Comparison of ENCODE assay signal across 17 cellular contexts in genomic region chr4:175325230-175325629, GRCh38.
"Had no signal": no experiment of that assay in that cellular context is flagged by ENCODE, and none has a peak within 500 bp of the region (broad histone marks: within the 10 kb centered on the region; RNA-seq: fewer than 3 reads in every experiment).

No MANE protein-coding gene starts in this region.

- FAIRE-seq: keratinocyte had no signal

- DNase-seq: activated CD4-positive, alpha-beta T cell treated with anti-CD3 and anti-CD28 coated beads, Interleukin-2, amount 50 U/mL, for 48 hours; activated CD8-positive, alpha-beta memory T cell treated with anti-CD3 and anti-CD28 coated beads, Interleukin-2, amount 10 ng/mL, durations not matched to agents 7 days and 5 days; activated naive CD4-positive, alpha-beta T cell treated with anti-CD3 and anti-CD28 coated beads for 36 hours; activated T-cell treated with anti-CD3 and anti-CD28 coated beads, Interleukin-2, amount 50 U/mL, for 1 hour; effector memory CD8-positive, alpha-beta T cell; left ventricle myocardium superior; natural killer cell; transverse colon had no signal

- H3K4me1 Mint-ChIP-seq: activated CD8-positive, alpha-beta memory T cell treated with anti-CD3 and anti-CD28 coated beads, Interleukin-2, amount 10 ng/mL, durations not matched to agents 7 days and 5 days; natural killer cell; stimulated activated effector memory CD8-positive, alpha-beta T cell treated with anti-CD3 and anti-CD28 coated beads, Interleukin-12 subunit alpha, Interleukin-12 subunit beta, amount 100 ng/mL, for 72 hours had no signal

- H3K9me3 ChIP-seq: neutrophil, transverse colon had no signal

- H3K36me3 ChIP-seq: neutrophil, transverse colon had no signal

- H3K27me3 Mint-ChIP-seq: activated CD8-positive, alpha-beta memory T cell treated with anti-CD3 and anti-CD28 coated beads, Interleukin-2, amount 10 ng/mL, durations not matched to agents 7 days and 5 days; brain; dendritic cell treated with granulocyte-macrophage colony-stimulating factor and Interleukin-4, amounts not matched to agents 40 ng/mL and 50 ng/mL, for 4 days; effector memory CD8-positive, alpha-beta T cell; memory B cell had no signal

- H3K9ac ChIP-seq: parathyroid adenoma had no signal

- H3K27me3 ChIP-seq: neutrophil, transverse colon had no signal

- H3K4me3 Mint-ChIP-seq: activated CD8-positive, alpha-beta memory T cell treated with anti-CD3 and anti-CD28 coated beads, Interleukin-2, amount 10 ng/mL, durations not matched to agents 7 days and 5 days; activated naive CD4-positive, alpha-beta T cell treated with anti-CD3 and anti-CD28 coated beads for 36 hours; brain; dendritic cell treated with granulocyte-macrophage colony-stimulating factor and Interleukin-4, amounts not matched to agents 40 ng/mL and 50 ng/mL, for 4 days; effector memory CD8-positive, alpha-beta T cell; memory B cell; natural killer cell; stimulated activated effector memory CD8-positive, alpha-beta T cell treated with anti-CD3 and anti-CD28 coated beads, Interleukin-12 subunit alpha, Interleukin-12 subunit beta, amount 100 ng/mL, for 72 hours had no signal

- H3K36me3 Mint-ChIP-seq: activated CD8-positive, alpha-beta memory T cell treated with anti-CD3 and anti-CD28 coated beads, Interleukin-2, amount 10 ng/mL, durations not matched to agents 7 days and 5 days; brain; natural killer cell; stimulated activated effector memory CD8-positive, alpha-beta T cell treated with anti-CD3 and anti-CD28 coated beads, Interleukin-12 subunit alpha, Interleukin-12 subunit beta, amount 100 ng/mL, for 72 hours had no signal

- H3K9me3 Mint-ChIP-seq: activated naive CD4-positive, alpha-beta T cell treated with anti-CD3 and anti-CD28 coated beads for 36 hours; brain had no signal

- H2AFZ ChIP-seq: parathyroid adenoma had no signal

- H3K4me3 ChIP-seq: transverse colon had no signal

- ATAC-seq: activated CD8-positive, alpha-beta memory T cell treated with anti-CD3 and anti-CD28 coated beads, Interleukin-2, amount 10 ng/mL, durations not matched to agents 7 days and 5 days; effector memory CD8-positive, alpha-beta T cell; left ventricle myocardium superior; natural killer cell; stimulated activated effector memory CD8-positive, alpha-beta T cell treated with anti-CD3 and anti-CD28 coated beads, Interleukin-12 subunit alpha, Interleukin-12 subunit beta, amount 100 ng/mL, for 72 hours had no signal

- H3K27ac ChIP-seq: neutrophil, parathyroid adenoma, transverse colon, VCaP had no signal

- H3K79me2 ChIP-seq: parathyroid adenoma had no signal

- H3K27ac Mint-ChIP-seq: activated CD8-positive, alpha-beta memory T cell treated with anti-CD3 and anti-CD28 coated beads, Interleukin-2, amount 10 ng/mL, durations not matched to agents 7 days and 5 days; activated naive CD4-positive, alpha-beta T cell treated with anti-CD3 and anti-CD28 coated beads for 36 hours; activated T-helper 2 cell treated with anti-CD3 and anti-CD28 coated beads, Interferon-gamma antibody, Interleukin-2, Interleukin-4, amounts not matched to agents 10 μg/mL and 5 μg/mL and 100 μg/mL, durations not matched to agents 14 hours and 24 hours and 36 hours; brain; dendritic cell treated with granulocyte-macrophage colony-stimulating factor and Interleukin-4, amounts not matched to agents 40 ng/mL and 50 ng/mL, for 4 days; effector memory CD8-positive, alpha-beta T cell; memory B cell; natural killer cell; stimulated activated effector memory CD8-positive, alpha-beta T cell treated with anti-CD3 and anti-CD28 coated beads, Interleukin-12 subunit alpha, Interleukin-12 subunit beta, amount 100 ng/mL, for 72 hours had no signal

- H3K4me1 ChIP-seq: parathyroid adenoma, transverse colon had no signal
